Comparison of ENCODE assay signal across 19 cellular contexts in the genomic region with DNA sequence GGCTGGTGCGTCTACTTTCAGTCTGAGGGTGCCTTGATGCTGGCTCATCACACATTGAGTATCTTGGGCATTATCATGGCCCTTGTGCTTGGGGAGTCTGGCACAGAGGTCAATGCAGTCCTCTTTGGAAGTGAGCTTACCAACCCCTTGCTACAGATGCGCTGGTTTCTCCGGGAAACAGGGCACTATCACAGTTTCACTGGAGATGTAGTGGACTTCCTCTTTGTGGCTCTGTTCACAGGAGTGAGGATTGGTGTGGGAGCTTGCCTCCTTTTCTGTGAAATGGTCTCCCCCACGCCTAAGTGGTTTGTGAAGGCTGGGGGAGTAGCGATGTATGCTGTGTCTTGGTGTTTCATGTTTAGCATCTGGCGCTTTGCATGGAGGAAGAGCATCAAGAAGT.
"Had no signal": no experiment of that assay in that cellular context is flagged by ENCODE, and none has a peak within 500 bp of the region (broad histone marks: within the 10 kb centered on the region; RNA-seq: fewer than 3 reads in every experiment).

No MANE protein-coding gene starts in this region.

- H3K9me3 ChIP-seq: esophagus squamous epithelium, psoas muscle, sigmoid colon, suprapubic skin had no signal

- H3K4me3 Mint-ChIP-seq: activated naive CD8-positive, alpha-beta T cell; activated T-cell treated with anti-CD3 and anti-CD28 coated beads, Interleukin-2, amount 50 U/mL, for 4 hours; natural killer cell treated with Interleukin-12 subunit alpha and Interleukin-12 subunit beta and Interleukin-15 and Interleukin-18, amount 100 ng/mL, for 72 hours; T-helper 17 cell had no signal

- H3K27ac Mint-ChIP-seq: activated naive CD8-positive, alpha-beta T cell; natural killer cell treated with Interleukin-12 subunit alpha and Interleukin-12 subunit beta and Interleukin-15 and Interleukin-18, amount 100 ng/mL, for 72 hours; T-helper 17 cell had no signal

- H3K36me3 Mint-ChIP-seq: activated naive CD8-positive, alpha-beta T cell; natural killer cell treated with Interleukin-12 subunit alpha and Interleukin-12 subunit beta and Interleukin-15 and Interleukin-18, amount 100 ng/mL, for 72 hours had no signal

- H3K4me3 ChIP-seq: dorsolateral prefrontal cortex, esophagus squamous epithelium, psoas muscle, sigmoid colon, suprapubic skin had no signal

- H3K9me3 Mint-ChIP-seq: activated T-cell treated with anti-CD3 and anti-CD28 coated beads, Interleukin-2, amount 50 U/mL, for 4 hours; natural killer cell treated with Interleukin-12 subunit alpha and Interleukin-12 subunit beta and Interleukin-15 and Interleukin-18, amount 100 ng/mL, for 72 hours had no signal

- H3K27ac ChIP-seq: foreskin keratinocyte, psoas muscle, sigmoid colon, suprapubic skin had no signal

- ATAC-seq: activated T-cell treated with anti-CD3 and anti-CD28 coated beads, Interleukin-2, amount 50 U/mL, for 4 hours; foreskin keratinocyte; left lobe of liver; natural killer cell treated with Interleukin-12 subunit alpha and Interleukin-12 subunit beta and Interleukin-15 and Interleukin-18, amount 100 ng/mL, for 72 hours; psoas muscle; T-helper 17 cell had no signal

- H3K27me3 ChIP-seq: dorsolateral prefrontal cortex, foreskin keratinocyte, sigmoid colon, suprapubic skin had no signal

- DNase-seq: activated CD4-positive, alpha-beta T cell treated with anti-CD3 and anti-CD28 coated beads, Interleukin-2, amount 50 U/mL, for 4 hours; activated CD4-positive, CD25-positive, alpha-beta regulatory T cell treated with anti-CD3 and anti-CD28 coated beads, Interleukin-2, amount 50 U/mL, for 72 hours; activated effector memory CD4-positive, alpha-beta T cell treated with anti-CD3 and anti-CD28 coated beads, Interleukin-2, amount 50 U/mL, for 16 hours; activated T-cell treated with anti-CD3 and anti-CD28 coated beads, Interleukin-2, amount 50 U/mL, for 4 hours; dorsolateral prefrontal cortex; esophagus squamous epithelium; foreskin keratinocyte; head of caudate nucleus; islet precursor cell; nucleus accumbens; psoas muscle; sigmoid colon; stimulated activated CD4-positive, alpha-beta T cell treated with anti-CD3 and anti-CD28 coated beads, Interleukin-12 subunit alpha, Interleukin-12 subunit beta, amount 100 ng/mL, for 4 hours; stimulated activated naive CD4-positive, alpha-beta T cell treated with Interleukin-2 at 50 U/mL for 16 hours; T-helper 17 cell had no signal
